In the genomic region with DNA sequence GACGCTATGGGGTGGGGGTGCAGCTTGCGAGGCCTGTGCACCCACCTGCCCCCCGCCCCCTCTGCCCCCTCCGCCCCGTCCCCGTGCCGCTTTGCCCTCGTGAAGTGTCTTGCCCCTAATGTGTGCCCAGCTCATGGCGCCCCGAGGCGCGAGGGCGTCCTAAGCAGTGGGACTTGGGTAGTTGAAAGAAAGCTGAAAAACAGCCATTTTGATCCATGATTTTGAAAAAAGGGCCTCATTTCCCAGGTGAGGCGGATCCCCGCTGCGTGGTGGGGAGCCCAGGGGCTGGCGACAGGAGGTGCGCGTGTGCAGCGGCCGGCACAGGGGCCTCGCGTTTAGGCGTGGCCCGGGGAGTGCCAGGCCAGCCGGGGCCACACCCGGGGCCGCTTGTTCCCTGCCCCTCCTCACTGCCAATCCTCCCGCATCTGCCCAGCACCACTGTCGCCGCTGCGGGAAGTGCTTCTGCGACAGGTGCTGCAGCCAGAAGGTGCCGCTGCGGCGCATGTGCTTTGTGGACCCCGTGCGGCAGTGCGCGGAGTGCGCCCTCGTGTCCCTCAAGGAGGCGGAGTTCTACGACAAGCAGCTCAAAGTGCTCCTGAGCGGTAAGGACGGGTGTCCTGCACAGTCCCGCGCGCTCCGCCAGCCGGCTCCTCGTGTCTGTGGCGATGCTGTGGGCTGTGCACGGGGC, we compare ENCODE assay signal across 1 cellular context.
TF ChIP-seq lines count a peak whose summit lies in the region.

No MANE protein-coding gene starts in this region.

TF ChIP-seq in GM23338, 12 proteins besides CTCF, POLR2A, EP300 and RAD21:
- TF ChIP-seq, protein P1, sequence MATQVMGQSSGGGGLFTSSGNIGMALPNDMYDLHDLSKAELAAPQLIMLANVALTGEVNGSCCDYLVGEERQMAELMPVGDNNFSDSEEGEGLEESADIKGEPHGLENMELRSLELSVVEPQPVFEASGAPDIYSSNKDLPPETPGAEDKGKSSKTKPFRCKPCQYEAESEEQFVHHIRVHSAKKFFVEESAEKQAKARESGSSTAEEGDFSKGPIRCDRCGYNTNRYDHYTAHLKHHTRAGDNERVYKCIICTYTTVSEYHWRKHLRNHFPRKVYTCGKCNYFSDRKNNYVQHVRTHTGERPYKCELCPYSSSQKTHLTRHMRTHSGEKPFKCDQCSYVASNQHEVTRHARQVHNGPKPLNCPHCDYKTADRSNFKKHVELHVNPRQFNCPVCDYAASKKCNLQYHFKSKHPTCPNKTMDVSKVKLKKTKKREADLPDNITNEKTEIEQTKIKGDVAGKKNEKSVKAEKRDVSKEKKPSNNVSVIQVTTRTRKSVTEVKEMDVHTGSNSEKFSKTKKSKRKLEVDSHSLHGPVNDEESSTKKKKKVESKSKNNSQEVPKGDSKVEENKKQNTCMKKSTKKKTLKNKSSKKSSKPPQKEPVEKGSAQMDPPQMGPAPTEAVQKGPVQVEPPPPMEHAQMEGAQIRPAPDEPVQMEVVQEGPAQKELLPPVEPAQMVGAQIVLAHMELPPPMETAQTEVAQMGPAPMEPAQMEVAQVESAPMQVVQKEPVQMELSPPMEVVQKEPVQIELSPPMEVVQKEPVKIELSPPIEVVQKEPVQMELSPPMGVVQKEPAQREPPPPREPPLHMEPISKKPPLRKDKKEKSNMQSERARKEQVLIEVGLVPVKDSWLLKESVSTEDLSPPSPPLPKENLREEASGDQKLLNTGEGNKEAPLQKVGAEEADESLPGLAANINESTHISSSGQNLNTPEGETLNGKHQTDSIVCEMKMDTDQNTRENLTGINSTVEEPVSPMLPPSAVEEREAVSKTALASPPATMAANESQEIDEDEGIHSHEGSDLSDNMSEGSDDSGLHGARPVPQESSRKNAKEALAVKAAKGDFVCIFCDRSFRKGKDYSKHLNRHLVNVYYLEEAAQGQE (IDR thresholded peaks at IDR 0.05; ENCODE audit: unreplicated experiment), result no peak
- no peak for TF ChIP-seq ZNF114 (CRISPR knock-in tag; IDR thresholded peaks at IDR 0.05)
- no peak for TF ChIP-seq STAT1 (IDR thresholded peaks at IDR 0.05; ENCODE audit: unreplicated experiment)
- no peak for TF ChIP-seq NANOG (IDR thresholded peaks at IDR 0.05; ENCODE audit: borderline replicate concordance)
- TF ChIP-seq POLR2AphosphoS5 (IDR thresholded peaks at IDR 0.05; ENCODE audit: low read depth), result no peak
- TF ChIP-seq, protein P2, sequence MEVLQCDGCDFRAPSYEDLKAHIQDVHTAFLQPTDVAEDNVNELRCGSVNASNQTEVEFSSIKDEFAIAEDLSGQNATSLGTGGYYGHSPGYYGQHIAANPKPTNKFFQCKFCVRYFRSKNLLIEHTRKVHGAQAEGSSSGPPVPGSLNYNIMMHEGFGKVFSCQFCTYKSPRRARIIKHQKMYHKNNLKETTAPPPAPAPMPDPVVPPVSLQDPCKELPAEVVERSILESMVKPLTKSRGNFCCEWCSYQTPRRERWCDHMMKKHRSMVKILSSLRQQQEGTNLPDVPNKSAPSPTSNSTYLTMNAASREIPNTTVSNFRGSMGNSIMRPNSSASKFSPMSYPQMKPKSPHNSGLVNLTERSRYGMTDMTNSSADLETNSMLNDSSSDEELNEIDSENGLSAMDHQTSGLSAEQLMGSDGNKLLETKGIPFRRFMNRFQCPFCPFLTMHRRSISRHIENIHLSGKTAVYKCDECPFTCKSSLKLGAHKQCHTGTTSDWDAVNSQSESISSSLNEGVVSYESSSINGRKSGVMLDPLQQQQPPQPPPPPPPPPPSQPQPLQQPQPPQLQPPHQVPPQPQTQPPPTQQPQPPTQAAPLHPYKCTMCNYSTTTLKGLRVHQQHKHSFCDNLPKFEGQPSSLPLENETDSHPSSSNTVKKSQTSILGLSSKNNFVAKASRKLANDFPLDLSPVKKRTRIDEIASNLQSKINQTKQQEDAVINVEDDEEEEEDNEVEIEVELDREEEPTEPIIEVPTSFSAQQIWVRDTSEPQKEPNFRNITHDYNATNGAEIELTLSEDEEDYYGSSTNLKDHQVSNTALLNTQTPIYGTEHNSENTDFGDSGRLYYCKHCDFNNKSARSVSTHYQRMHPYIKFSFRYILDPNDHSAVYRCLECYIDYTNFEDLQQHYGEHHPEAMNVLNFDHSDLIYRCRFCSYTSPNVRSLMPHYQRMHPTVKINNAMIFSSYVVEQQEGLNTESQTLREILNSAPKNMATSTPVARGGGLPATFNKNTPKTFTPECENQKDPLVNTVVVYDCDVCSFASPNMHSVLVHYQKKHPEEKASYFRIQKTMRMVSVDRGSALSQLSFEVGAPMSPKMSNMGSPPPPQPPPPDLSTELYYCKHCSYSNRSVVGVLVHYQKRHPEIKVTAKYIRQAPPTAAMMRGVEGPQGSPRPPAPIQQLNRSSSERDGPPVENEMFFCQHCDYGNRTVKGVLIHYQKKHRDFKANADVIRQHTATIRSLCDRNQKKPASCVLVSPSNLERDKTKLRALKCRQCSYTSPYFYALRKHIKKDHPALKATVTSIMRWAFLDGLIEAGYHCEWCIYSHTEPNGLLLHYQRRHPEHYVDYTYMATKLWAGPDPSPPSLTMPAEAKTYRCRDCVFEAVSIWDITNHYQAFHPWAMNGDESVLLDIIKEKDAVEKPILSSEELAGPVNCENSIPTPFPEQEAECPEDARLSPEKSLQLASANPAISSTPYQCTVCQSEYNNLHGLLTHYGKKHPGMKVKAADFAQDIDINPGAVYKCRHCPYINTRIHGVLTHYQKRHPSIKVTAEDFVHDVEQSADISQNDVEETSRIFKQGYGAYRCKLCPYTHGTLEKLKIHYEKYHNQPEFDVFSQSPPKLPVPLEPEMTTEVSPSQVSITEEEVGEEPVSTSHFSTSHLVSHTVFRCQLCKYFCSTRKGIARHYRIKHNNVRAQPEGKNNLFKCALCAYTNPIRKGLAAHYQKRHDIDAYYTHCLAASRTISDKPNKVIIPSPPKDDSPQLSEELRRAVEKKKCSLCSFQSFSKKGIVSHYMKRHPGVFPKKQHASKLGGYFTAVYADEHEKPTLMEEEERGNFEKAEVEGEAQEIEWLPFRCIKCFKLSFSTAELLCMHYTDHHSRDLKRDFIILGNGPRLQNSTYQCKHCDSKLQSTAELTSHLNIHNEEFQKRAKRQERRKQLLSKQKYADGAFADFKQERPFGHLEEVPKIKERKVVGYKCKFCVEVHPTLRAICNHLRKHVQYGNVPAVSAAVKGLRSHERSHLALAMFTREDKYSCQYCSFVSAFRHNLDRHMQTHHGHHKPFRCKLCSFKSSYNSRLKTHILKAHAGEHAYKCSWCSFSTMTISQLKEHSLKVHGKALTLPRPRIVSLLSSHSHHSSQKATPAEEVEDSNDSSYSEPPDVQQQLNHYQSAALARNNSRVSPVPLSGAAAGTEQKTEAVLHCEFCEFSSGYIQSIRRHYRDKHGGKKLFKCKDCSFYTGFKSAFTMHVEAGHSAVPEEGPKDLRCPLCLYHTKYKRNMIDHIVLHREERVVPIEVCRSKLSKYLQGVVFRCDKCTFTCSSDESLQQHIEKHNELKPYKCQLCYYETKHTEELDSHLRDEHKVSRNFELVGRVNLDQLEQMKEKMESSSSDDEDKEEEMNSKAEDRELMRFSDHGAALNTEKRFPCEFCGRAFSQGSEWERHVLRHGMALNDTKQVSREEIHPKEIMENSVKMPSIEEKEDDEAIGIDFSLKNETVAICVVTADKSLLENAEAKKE (CRISPR knock-in tag; IDR thresholded peaks at IDR 0.05), result no peak
- TF ChIP-seq, protein P3, sequence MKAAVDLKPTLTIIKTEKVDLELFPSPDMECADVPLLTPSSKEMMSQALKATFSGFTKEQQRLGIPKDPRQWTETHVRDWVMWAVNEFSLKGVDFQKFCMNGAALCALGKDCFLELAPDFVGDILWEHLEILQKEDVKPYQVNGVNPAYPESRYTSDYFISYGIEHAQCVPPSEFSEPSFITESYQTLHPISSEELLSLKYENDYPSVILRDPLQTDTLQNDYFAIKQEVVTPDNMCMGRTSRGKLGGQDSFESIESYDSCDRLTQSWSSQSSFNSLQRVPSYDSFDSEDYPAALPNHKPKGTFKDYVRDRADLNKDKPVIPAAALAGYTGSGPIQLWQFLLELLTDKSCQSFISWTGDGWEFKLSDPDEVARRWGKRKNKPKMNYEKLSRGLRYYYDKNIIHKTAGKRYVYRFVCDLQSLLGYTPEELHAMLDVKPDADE (IDR thresholded peaks at IDR 0.05), result no peak
- TF ChIP-seq EZH2 (IDR thresholded peaks at IDR 0.05; ENCODE audit: low read depth, unreplicated experiment), result no peak
- TF ChIP-seq EZH2phosphoT487 (IDR thresholded peaks at IDR 0.05; ENCODE audit: unreplicated experiment), result no peak
- no peak for TF ChIP-seq JUNB (IDR thresholded peaks at IDR 0.05; ENCODE audit: unreplicated experiment)
- no peak for TF ChIP-seq CREB1 (CRISPR knock-in tag; IDR thresholded peaks at IDR 0.05; ENCODE audit: low read depth)
- no peak for TF ChIP-seq ZNF331 (CRISPR knock-in tag; IDR thresholded peaks at IDR 0.05; ENCODE audit: low read depth)
